In genomic region chr11:37109205-37109585, GRCh38 we compare ENCODE assay signal across 22 cellular contexts.
"Had no signal": no experiment of that assay in that cellular context is flagged by ENCODE, and none has a peak within 500 bp of the region (broad histone marks: within the 10 kb centered on the region; RNA-seq: fewer than 3 reads in every experiment).

No MANE protein-coding gene starts in this region.

- H3K4me3 ChIP-seq: esophagus muscularis mucosa, mucosa of descending colon, prostate gland, skin epidermis, thoracic aorta had no signal

- H3K27ac Mint-ChIP-seq: activated CD8-positive, alpha-beta memory T cell treated with anti-CD3 and anti-CD28 coated beads, Interleukin-2, amount 10 ng/mL, durations not matched to agents 7 days and 5 days; activated naive CD8-positive, alpha-beta T cell treated with anti-CD3 and anti-CD28 coated beads, Interleukin-2, amount 10 ng/mL, durations not matched to agents 7 days and 5 days; activated T-helper 2 cell treated with anti-CD3 and anti-CD28 coated beads, Interferon-gamma antibody, Interleukin-2, Interleukin-4, amounts not matched to agents 10 μg/mL and 5 μg/mL and 100 μg/mL, durations not matched to agents 14 hours and 24 hours and 36 hours; dendritic cell treated with granulocyte-macrophage colony-stimulating factor and Interleukin-4, amounts not matched to agents 40 ng/mL and 50 ng/mL, for 4 days; naive B cell had no signal

- H3K27me3 ChIP-seq: esophagus muscularis mucosa had no signal

- ATAC-seq: activated CD8-positive, alpha-beta memory T cell treated with anti-CD3 and anti-CD28 coated beads, Interleukin-2, amount 10 ng/mL, durations not matched to agents 7 days and 5 days; left lobe of liver; mucosa of descending colon had no signal

- H3K4me1 ChIP-seq: esophagus muscularis mucosa, prostate gland had no signal

- H3K36me3 ChIP-seq: esophagus muscularis mucosa, prostate gland, thoracic aorta, WERI-Rb-1 had no signal

- H3K9me3 Mint-ChIP-seq: activated naive CD8-positive, alpha-beta T cell treated with anti-CD3 and anti-CD28 coated beads, Interleukin-2, amount 10 ng/mL, durations not matched to agents 7 days and 5 days; activated T-helper 2 cell treated with anti-CD3 and anti-CD28 coated beads, Interferon-gamma antibody, Interleukin-2, Interleukin-4, amounts not matched to agents 10 μg/mL and 5 μg/mL and 100 μg/mL, durations not matched to agents 14 hours and 24 hours and 36 hours; dendritic cell treated with granulocyte-macrophage colony-stimulating factor and Interleukin-4, amounts not matched to agents 40 ng/mL and 50 ng/mL, for 4 days had no signal

- H3K9me3 ChIP-seq: esophagus muscularis mucosa, mucosa of descending colon, prostate gland, thoracic aorta had no signal

- H3K36me3 Mint-ChIP-seq: activated CD8-positive, alpha-beta memory T cell treated with anti-CD3 and anti-CD28 coated beads, Interleukin-2, amount 10 ng/mL, durations not matched to agents 7 days and 5 days; activated naive CD8-positive, alpha-beta T cell treated with anti-CD3 and anti-CD28 coated beads, Interleukin-2, amount 10 ng/mL, durations not matched to agents 7 days and 5 days; naive B cell had no signal

- DNase-seq: activated CD4-positive, alpha-beta T cell treated with anti-CD3 and anti-CD28 coated beads, Interleukin-2, amount 50 U/mL, for 48 hours; activated CD8-positive, alpha-beta memory T cell treated with anti-CD3 and anti-CD28 coated beads, Interleukin-2, amount 10 ng/mL, durations not matched to agents 7 days and 5 days; activated naive CD4-positive, alpha-beta T cell treated with Interleukin-2 at 50 U/mL for 16 hours; activated naive CD8-positive, alpha-beta T cell treated with anti-CD3 and anti-CD28 coated beads, Interleukin-2, amount 10 ng/mL, durations not matched to agents 7 days and 5 days; anterior cingulate cortex; cerebellar nuclear complex; effector CD8-positive, alpha-beta T cell; hypothalamus; mucosa of descending colon; naive B cell; right cardiac atrium; stimulated activated CD4-positive, alpha-beta T cell treated with anti-CD3 and anti-CD28 coated beads, Interleukin-15, amount 100 ng/mL, for 24 hours; stimulated activated CD4-positive, alpha-beta T cell treated with anti-CD3 and anti-CD28 coated beads, Interleukin-2, amount 100 ng/mL, for 48 hours; WERI-Rb-1 had no signal

- H3K4me3 Mint-ChIP-seq: activated CD8-positive, alpha-beta memory T cell treated with anti-CD3 and anti-CD28 coated beads, Interleukin-2, amount 10 ng/mL, durations not matched to agents 7 days and 5 days; activated naive CD8-positive, alpha-beta T cell treated with anti-CD3 and anti-CD28 coated beads, Interleukin-2, amount 10 ng/mL, durations not matched to agents 7 days and 5 days; dendritic cell treated with granulocyte-macrophage colony-stimulating factor and Interleukin-4, amounts not matched to agents 40 ng/mL and 50 ng/mL, for 4 days; naive B cell had no signal

- FAIRE-seq: keratinocyte had no signal

- H3K4me1 Mint-ChIP-seq: activated CD8-positive, alpha-beta memory T cell treated with anti-CD3 and anti-CD28 coated beads, Interleukin-2, amount 10 ng/mL, durations not matched to agents 7 days and 5 days; activated naive CD8-positive, alpha-beta T cell treated with anti-CD3 and anti-CD28 coated beads, Interleukin-2, amount 10 ng/mL, durations not matched to agents 7 days and 5 days; naive B cell had no signal

- H3K27me3 Mint-ChIP-seq: activated CD8-positive, alpha-beta memory T cell treated with anti-CD3 and anti-CD28 coated beads, Interleukin-2, amount 10 ng/mL, durations not matched to agents 7 days and 5 days; activated naive CD8-positive, alpha-beta T cell treated with anti-CD3 and anti-CD28 coated beads, Interleukin-2, amount 10 ng/mL, durations not matched to agents 7 days and 5 days; dendritic cell treated with granulocyte-macrophage colony-stimulating factor and Interleukin-4, amounts not matched to agents 40 ng/mL and 50 ng/mL, for 4 days; naive B cell had no signal

- H3K27ac ChIP-seq: esophagus muscularis mucosa, prostate gland, skin epidermis, thoracic aorta, WERI-Rb-1 had no signal
